Comparison of ENCODE assay signal across 36 cellular contexts in the genomic region with DNA sequence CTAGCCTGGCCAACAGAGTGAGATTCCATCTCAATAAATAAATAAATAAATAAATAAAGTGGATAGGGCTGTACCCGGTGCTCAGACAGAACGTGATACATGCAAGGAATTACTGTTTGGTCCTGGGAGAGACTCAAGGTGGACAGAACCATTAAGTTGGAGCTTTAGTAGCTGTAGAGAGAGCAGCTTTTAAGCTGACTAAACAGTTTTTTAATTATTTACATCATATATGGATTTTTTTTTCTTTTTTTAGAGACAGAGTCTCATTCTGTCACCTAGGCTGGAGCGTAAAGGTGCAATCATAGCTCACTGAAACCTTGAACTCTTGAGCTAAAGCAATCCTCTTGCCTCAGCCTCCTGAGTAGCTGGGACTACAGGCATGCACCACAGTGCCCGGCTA.
"Had no signal": no experiment of that assay in that cellular context is flagged by ENCODE, and none has a peak within 500 bp of the region (broad histone marks: within the 10 kb centered on the region; RNA-seq: fewer than 3 reads in every experiment).

No MANE protein-coding gene starts in this region.

- DNase-seq: Karpas-422, Kasumi-1, MM.1S, MV-4-11, NCI-H1048, NCI-H1092, NCI-H1092 treated with DMSO at 0.1 percent for 48 hours, NCI-H1105, NCI-H1105 treated with DMSO at 0.1 percent for 48 hours, NCI-H1417, NCI-H1417 treated with DMSO at 0.1 percent for 48 hours, NCI-H1436, NCI-H1436 treated with DMSO at 0.1 percent for 48 hours, NCI-H146, NCI-H1694, NCI-H1694 treated with DMSO at 0.1 percent for 48 hours, NCI-H187, NCI-H187 treated with DMSO at 0.1 percent for 48 hours, NCI-H1930, NCI-H2029, NCI-H2029 treated with DMSO at 0.1 percent for 48 hours, NCI-H2081, NCI-H2081 treated with DMSO at 0.1 percent for 48 hours, NCI-H2107, NCI-H2171, NCI-H2171 treated with DMSO at 0.1 percent for 48 hours, NCI-H2227 treated with DMSO at 0.1 percent for 48 hours, NCI-H226, NCI-H345, NCI-H446, NCI-H446 treated with DMSO at 0.1 percent for 48 hours, NCI-H510A, NCI-H510A treated with DMSO at 0.1 percent for 48 hours, NCI-H524, NCI-H524 treated with DMSO at 0.1 percent for 48 hours, NCI-H526 had no signal
